Comparison of ENCODE assay signal across 13 cellular contexts in the genomic region with DNA sequence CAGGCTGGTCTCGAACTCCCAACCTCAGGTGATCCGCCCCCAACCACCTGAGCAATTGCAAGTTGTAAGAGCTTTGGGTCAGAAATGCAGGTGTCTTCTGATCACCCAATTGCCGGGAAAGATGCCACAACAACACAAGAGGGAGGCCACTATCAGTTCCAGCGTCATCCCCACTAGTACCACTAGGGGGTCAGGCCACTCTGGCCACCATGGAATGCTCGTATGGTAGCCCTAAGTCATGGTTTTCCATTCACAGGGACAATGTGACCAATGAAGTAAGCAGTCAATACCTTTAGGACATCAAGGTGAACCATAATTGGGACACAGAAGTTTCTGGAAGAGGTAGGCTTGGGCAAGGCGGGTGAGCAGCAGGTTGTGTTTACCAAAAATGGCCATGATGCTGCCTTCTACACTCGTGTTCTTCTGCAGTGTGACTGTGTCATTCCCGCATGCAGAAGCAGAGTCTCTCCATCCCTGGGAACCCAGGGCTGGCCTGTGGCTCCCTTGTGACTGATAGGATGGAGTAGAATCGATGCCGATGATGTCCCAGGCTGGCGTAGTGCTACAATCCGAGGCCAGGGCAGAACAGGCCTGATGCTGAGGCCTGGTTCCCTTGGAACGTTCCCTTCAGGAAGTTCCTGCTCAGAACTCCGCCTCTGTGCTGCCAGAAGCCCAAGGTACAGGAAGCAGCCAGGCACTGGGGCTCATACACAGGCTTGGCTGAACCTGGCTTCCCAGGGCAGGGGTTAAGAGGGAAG. TPM values are rescaled to one million over a fixed set of nuclear protein-coding genes. Genes with fewer than 3 reads are reported as not detected.
A peak's percentile ranks its signal among the peaks of the same experiment; 100 is the strongest.
DNase-seq lines count a peak whose midpoint lies in the region; ATAC-seq, FAIRE-seq and TF ChIP-seq lines count a peak whose summit lies in the region.
"Had no signal": no experiment of that assay in that cellular context is flagged by ENCODE, and none has a peak within 500 bp of the region (broad histone marks: within the 10 kb centered on the region; RNA-seq: fewer than 3 reads in every experiment).

No MANE protein-coding gene starts in this region.

- H4K20me1 ChIP-seq in astrocyte (ENCODE audit: insufficient read depth, low read length): no peaks in the 10 kb centered on the region

- DNase-seq in D721Med (ENCODE audit: insufficient read length, low spot score): no peak
- DNase-seq in H7: peak; percentile 75
- no peak for DNase-seq in astrocyte (ENCODE audit: low read depth)
- DNase-seq in ecto neural progenitor cell (ENCODE audit: low spot score): no peak
- no peak for DNase-seq in NCI-H2196 (lab: John Stamatoyannopoulos, UW; ENCODE audit: unreplicated experiment)
- no peak for DNase-seq in psoas muscle
- DNase-seq: cortex of kidney; naive thymus-derived CD8-positive, alpha-beta T cell; NCI-H187 treated with DMSO at 0.1 percent for 48 hours had no signal

- FAIRE-seq in D721Med (lab: Jason Lieb, UNC) (no peak), astrocyte (lab: Jason Lieb, UNC) (no peak)

- H3K4me3 ChIP-seq in H7 (ENCODE audit: insufficient read depth, low read depth, low read length) (no peak overlapping the region), astrocyte (ENCODE audit: insufficient read depth, low read depth, low read length) (no peak overlapping the region), liver (ENCODE audit: low read depth in 1 of 3, low read length in 3 of 3) (no peak overlapping the region), psoas muscle (no peak overlapping the region)
- H3K4me3 ChIP-seq: Peyer's patch had no signal

- H2AFZ ChIP-seq in astrocyte (ENCODE audit: low read depth, low read length): no peak overlapping the region

- no peak overlapping the region for H3K4me3 Mint-ChIP-seq in astrocyte (ENCODE audit: unreplicated experiment)
- H3K4me3 Mint-ChIP-seq: stimulated activated naive CD8-positive, alpha-beta T cell treated with anti-CD3 and anti-CD28 coated beads, Interleukin-15, Interleukin-2, amounts not matched to agents 100 ng/mL and 50 ng/mL, for 24 hours had no signal

- no peak overlapping the region for H3K4me2 ChIP-seq in astrocyte (ENCODE audit: low read length)

- WGBS in liver: 90% methylated on average over 14 of the region's 14 CpGs
- WGBS in psoas muscle, 3 donors: 91 to 92% (median 91%) methylated on average over 14 of the region's 14 CpGs

- peaks cover 29% of the 10 kb centered on the region for H3K4me1 Mint-ChIP-seq in astrocyte (ENCODE audit: low read depth, unreplicated experiment)

- intact Hi-C loops in psoas muscle (cut with DNase I): no loop called here

- peaks cover 6% of the 10 kb centered on the region for H3K9me3 Mint-ChIP-seq in astrocyte (ENCODE audit: unreplicated experiment)

- H3K9me3 ChIP-seq in astrocyte (ENCODE audit: insufficient read depth, low read depth, low read length): peaks cover 3% of the 10 kb centered on the region
- H3K9me3 ChIP-seq in liver (ENCODE audit: control insufficient read depth in 4 of 4, low read length in 3 of 4): peaks cover 0 to 4% (median 0%) of the 10 kb centered on the region in 4 donors
- no peaks in the 10 kb centered on the region for H3K9me3 ChIP-seq in psoas muscle
- H3K9me3 ChIP-seq: Peyer's patch had no signal

- no peaks in the 10 kb centered on the region for H3K27me3 ChIP-seq in H7 (ENCODE audit: control insufficient read depth, insufficient read depth, low read length)
- no peaks in the 10 kb centered on the region for H3K27me3 ChIP-seq in astrocyte (ENCODE audit: insufficient read depth, low read length)
- H3K27me3 ChIP-seq in liver (ENCODE audit: control insufficient read depth in 4 of 4, insufficient read depth in 4 of 4, low read length in 3 of 4): no peaks in the 10 kb centered on the region
- no peaks in the 10 kb centered on the region for H3K27me3 ChIP-seq in psoas muscle (ENCODE audit: insufficient read depth in 3 of 3, low read length in 2 of 3)
- H3K27me3 ChIP-seq: Peyer's patch had no signal

- no peak overlapping the region for H3K27ac Mint-ChIP-seq in astrocyte (ENCODE audit: unreplicated experiment)
- H3K27ac Mint-ChIP-seq: stimulated activated naive CD8-positive, alpha-beta T cell treated with anti-CD3 and anti-CD28 coated beads, Interleukin-15, Interleukin-2, amounts not matched to agents 100 ng/mL and 50 ng/mL, for 24 hours had no signal

- peaks cover 23% of the 10 kb centered on the region for H3K4me1 ChIP-seq in astrocyte (ENCODE audit: insufficient read depth, low read length)
- no peaks in the 10 kb centered on the region for H3K4me1 ChIP-seq in liver (ENCODE audit: control insufficient read depth in 4 of 4, insufficient read depth in 4 of 4, low read length in 3 of 4)
- H3K4me1 ChIP-seq in psoas muscle: no peaks in the 10 kb centered on the region
- H3K4me1 ChIP-seq: Peyer's patch had no signal

- H3K27ac ChIP-seq in astrocyte (ENCODE audit: low read depth, low read length) (no peak overlapping the region), liver (ENCODE audit: low read depth in 1 of 2, low read length in 2 of 2) (no peak overlapping the region), psoas muscle (no peak overlapping the region)
- H3K27ac ChIP-seq: Peyer's patch had no signal

- no peaks in the 10 kb centered on the region for H3K27me3 Mint-ChIP-seq in astrocyte (ENCODE audit: low read depth, unreplicated experiment)

- ATAC-seq in HG02678 (IDR thresholded peaks at IDR 0.05; ENCODE audit: unreplicated experiment) (no peak), psoas muscle (no peak)
- ATAC-seq: naive thymus-derived CD8-positive, alpha-beta T cell had no signal

- TF ChIP-seq RAD21 in liver (IDR thresholded peaks at IDR 0.05): peak in 1 of 2 donors; percentile 22

- H3K79me2 ChIP-seq in astrocyte (ENCODE audit: insufficient read depth, low read length): no peaks in the 10 kb centered on the region

- peaks cover 1% of the 10 kb centered on the region for H3K36me3 Mint-ChIP-seq in astrocyte (ENCODE audit: low read depth, unreplicated experiment)
- H3K36me3 Mint-ChIP-seq: naive thymus-derived CD8-positive, alpha-beta T cell had no signal

- no peak overlapping the region for H3K9ac ChIP-seq in astrocyte (ENCODE audit: low read length)
- no peak overlapping the region for H3K9ac ChIP-seq in liver (ENCODE audit: low read depth in 1 of 2, low read length in 2 of 2)

- TF ChIP-seq CTCF in D721Med (IDR thresholded peaks at IDR 0.05; ENCODE audit: insufficient read depth, missing control alignments) (peak; percentile 18), astrocyte (IDR thresholded peaks at IDR 0.05; ENCODE audit: insufficient read depth, low read depth, low read length) (peak; percentile 15), liver (IDR thresholded peaks at IDR 0.05; ENCODE audit: low read depth, low read length, missing input control) (peak; percentile 13), psoas muscle (IDR thresholded peaks at IDR 0.05) (no peak)

- H3K36me3 ChIP-seq in H7 (replicated peaks; ENCODE audit: control insufficient read depth, insufficient read depth, low read length) (no peaks in the 10 kb centered on the region), astrocyte (ENCODE audit: insufficient read depth, low read length) (no peaks in the 10 kb centered on the region), liver (ENCODE audit: control insufficient read depth in 4 of 4, insufficient read depth in 3 of 4, low read depth in 1 of 4, low read length in 3 of 4) (no peaks in the 10 kb centered on the region), psoas muscle (ENCODE audit: insufficient read depth in 1 of 2, low read depth in 1 of 2) (no peaks in the 10 kb centered on the region)
- H3K36me3 ChIP-seq: Peyer's patch had no signal

TF ChIP-seq in liver, 16 proteins besides CTCF, POLR2A, EP300 and RAD21 (continues in another document):
- TF ChIP-seq GABPA (IDR thresholded peaks at IDR 0.05 in 1 of 2, conservative IDR thresholded peaks at IDR 0.05 in 1 of 2) (no peak), JUND (IDR thresholded peaks at IDR 0.05) (no peak), FOXA2 (IDR thresholded peaks at IDR 0.05) (no peak), ZBTB33 (IDR thresholded peaks at IDR 0.05) (no peak), NR2F2 (IDR thresholded peaks at IDR 0.05) (no peak), RXRA (IDR thresholded peaks at IDR 0.05) (no peak), HNF4A (conservative IDR thresholded peaks at IDR 0.05) (no peak), SP1 (IDR thresholded peaks at IDR 0.05) (no peak), TAF1 (conservative IDR thresholded peaks at IDR 0.05) (no peak)
- TF ChIP-seq, protein P1, sequence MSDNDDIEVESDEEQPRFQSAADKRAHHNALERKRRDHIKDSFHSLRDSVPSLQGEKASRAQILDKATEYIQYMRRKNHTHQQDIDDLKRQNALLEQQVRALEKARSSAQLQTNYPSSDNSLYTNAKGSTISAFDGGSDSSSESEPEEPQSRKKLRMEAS (IDR thresholded peaks at IDR 0.05): no peak

RNA-seq across cellular contexts. Expression of gene ANKRD33B, which starts 42.2 kb away (rescaled TPM):
- 1.1 and 1.6 TPM in 2 replicates for total RNA-seq in H7 (2014; rRNA removed; shearing (Covaris generic))
- 13.5 and 22.7 TPM in 2 replicates for total RNA-seq in astrocyte
- 1 to 10 TPM in 1 of 2 donors, under 1 TPM in 1; 0.25 to 1.9 TPM for total RNA-seq in liver
- under 1 TPM in 1 of 2 donors, not detected in 1; 0.09 TPM for polyA plus RNA-seq in liver
- 10 to 100 TPM in 1 of 4 donors, 1 to 10 TPM in 3; 2.1 to 32.7 (median 8.3) TPM for total RNA-seq in psoas muscle
- 10 to 100 TPM in 1 of 3 donors, 1 to 10 TPM in 2; 1.4 to 14.1 (median 5.0) TPM for polyA plus RNA-seq in psoas muscle
